Comparison of ENCODE assay signal across 8 cellular contexts in the genomic region with DNA sequence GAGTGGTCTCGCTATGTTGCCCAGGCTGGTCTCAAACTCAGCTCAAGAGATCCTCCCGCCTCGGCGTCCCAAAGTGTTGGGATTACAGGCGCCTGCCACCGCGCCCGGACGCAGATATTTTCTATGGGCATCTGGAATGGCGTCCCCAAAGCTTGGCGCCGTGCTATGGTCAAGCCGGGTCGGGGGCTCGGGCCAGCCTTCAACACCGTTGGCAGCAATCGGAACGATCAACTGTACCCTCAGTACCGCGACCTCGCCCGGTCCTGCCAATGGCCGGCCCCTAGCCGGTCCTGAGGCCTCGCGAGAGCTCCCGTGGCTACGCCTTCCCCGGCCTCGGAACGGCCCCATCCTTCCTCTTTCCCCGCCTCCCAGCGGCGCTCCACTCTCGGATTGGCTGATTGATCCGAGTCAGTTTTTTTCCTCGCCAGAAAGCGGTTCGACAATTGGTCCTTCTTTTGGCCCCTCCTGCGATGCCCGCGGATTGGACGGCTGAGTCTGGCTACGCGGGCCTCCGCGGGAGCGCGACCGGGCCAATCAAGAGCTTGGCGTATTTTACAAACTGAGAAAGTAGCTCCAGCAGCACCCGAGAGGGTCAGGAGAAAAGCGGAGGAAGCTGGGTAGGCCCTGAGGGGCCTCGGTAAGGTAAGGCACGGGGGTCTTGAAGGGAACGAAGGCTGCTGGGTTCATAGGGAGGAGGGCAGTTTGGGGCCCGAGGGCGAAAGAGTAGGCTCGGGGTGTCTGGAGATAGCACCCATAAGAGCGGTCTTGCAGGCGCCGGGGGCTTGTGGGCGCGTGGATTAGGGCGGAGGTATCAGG. TPM values are rescaled to one million over a fixed set of nuclear protein-coding genes. Genes with fewer than 3 reads are reported as not detected.
DNase-seq lines count a peak whose midpoint lies in the region; ATAC-seq, FAIRE-seq and TF ChIP-seq lines count a peak whose summit lies in the region.

A gene with protein sequence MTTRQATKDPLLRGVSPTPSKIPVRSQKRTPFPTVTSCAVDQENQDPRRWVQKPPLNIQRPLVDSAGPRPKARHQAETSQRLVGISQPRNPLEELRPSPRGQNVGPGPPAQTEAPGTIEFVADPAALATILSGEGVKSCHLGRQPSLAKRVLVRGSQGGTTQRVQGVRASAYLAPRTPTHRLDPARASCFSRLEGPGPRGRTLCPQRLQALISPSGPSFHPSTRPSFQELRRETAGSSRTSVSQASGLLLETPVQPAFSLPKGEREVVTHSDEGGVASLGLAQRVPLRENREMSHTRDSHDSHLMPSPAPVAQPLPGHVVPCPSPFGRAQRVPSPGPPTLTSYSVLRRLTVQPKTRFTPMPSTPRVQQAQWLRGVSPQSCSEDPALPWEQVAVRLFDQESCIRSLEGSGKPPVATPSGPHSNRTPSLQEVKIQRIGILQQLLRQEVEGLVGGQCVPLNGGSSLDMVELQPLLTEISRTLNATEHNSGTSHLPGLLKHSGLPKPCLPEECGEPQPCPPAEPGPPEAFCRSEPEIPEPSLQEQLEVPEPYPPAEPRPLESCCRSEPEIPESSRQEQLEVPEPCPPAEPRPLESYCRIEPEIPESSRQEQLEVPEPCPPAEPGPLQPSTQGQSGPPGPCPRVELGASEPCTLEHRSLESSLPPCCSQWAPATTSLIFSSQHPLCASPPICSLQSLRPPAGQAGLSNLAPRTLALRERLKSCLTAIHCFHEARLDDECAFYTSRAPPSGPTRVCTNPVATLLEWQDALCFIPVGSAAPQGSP (plus strand): TSS at position 548 of the 816 bp plus-strand sequence. CDS start 354 bp downstream, outside the sequence.

- TF ChIP-seq POLR2A in GM19193 (IDR thresholded peaks at IDR 0.05; ENCODE audit: extremely low read depth, insufficient read depth, insufficient read length): peak; percentile 90

- peaks cover 7% of the 10 kb centered on the region for H3K79me2 ChIP-seq in keratinocyte (ENCODE audit: control insufficient read depth, insufficient read depth, low read length)

- TF ChIP-seq CTCF in keratinocyte (optimal IDR thresholded peaks at IDR 0.05 in 1 of 3, IDR thresholded peaks at IDR 0.05 in 1 of 3, conservative IDR thresholded peaks at IDR 0.05 in 1 of 3; ENCODE audit: extremely low read depth in 1 of 3, insufficient read depth in 2 of 3, low read length in 3 of 3): no peak

- FAIRE-seq in keratinocyte (lab: Jason Lieb, UNC): peak; percentile 44

- H3K27ac ChIP-seq in keratinocyte (ENCODE audit: control insufficient read depth, insufficient read depth, low read length): peak within 1 kb of the TSS; percentile 78

- peaks cover 0 to 13% of the 10 kb centered on the region in 2 experiments for H3K36me3 ChIP-seq in keratinocyte (ENCODE audit: control insufficient read depth in 2 of 2, extremely low read depth in 1 of 2, insufficient read depth in 2 of 2, low read length in 2 of 2)

- H3K4me2 ChIP-seq in keratinocyte (ENCODE audit: control insufficient read depth, extremely low read depth, insufficient read depth, low read depth, low read length): peak within 1 kb of the TSS; percentile 80

- dilution Hi-C loops in keratinocyte (cut with MboI; ENCODE audit: extremely low pct_ligation_motif_present, low sequenced_read_pairs): no loop called here

- peaks cover 11% of the 10 kb centered on the region for H3K4me1 ChIP-seq in keratinocyte (ENCODE audit: control insufficient read depth, extremely low read depth, insufficient read depth, low read length)

- DNase-seq in Ammon's horn (ENCODE audit: low spot score) (peak; percentile 98), NCI-H460 (ENCODE audit: extremely low read depth, low read depth) (peak; percentile 99), cerebellar nuclear complex (lab: John Stamatoyannopoulos, UW) (peak; percentile 76 to 97), keratinocyte (ENCODE audit: low read depth, low spot score) (peak; percentile 72)
- DNase-seq in stimulated activated CD4-positive, alpha-beta T cell treated with anti-CD3 and anti-CD28 coated beads, Interleukin-15, amount 100 ng/mL, for 1 hour (ENCODE audit: low read depth in 1 of 2, low spot score in 1 of 2): peak; percentile 88 to 93

- peak within 1 kb of the TSS; percentile 76 to 89 (median 82) for H3K4me3 ChIP-seq in keratinocyte (ENCODE audit: control insufficient read depth in 2 of 3, extremely low read depth in 1 of 3, insufficient read depth in 2 of 3, low read depth in 1 of 3, low read length in 3 of 3)

- H4K20me1 ChIP-seq in keratinocyte (ENCODE audit: control insufficient read depth, extremely low read depth, insufficient read depth, low read length): no peaks in the 10 kb centered on the region

- no peaks in the 10 kb centered on the region for H3K9me3 ChIP-seq in keratinocyte (ENCODE audit: control insufficient read depth, low read depth, low read length)

- ATAC-seq in HG03432 (IDR thresholded peaks at IDR 0.05; ENCODE audit: unreplicated experiment): peak; percentile 99
- peak; percentile 98 to 99 for ATAC-seq in activated CD4-positive, CD25-positive, alpha-beta regulatory T cell treated with anti-CD3 and anti-CD28 coated beads, Interleukin-2, amount 50 U/mL, for 24 hours

- H3K27me3 ChIP-seq in keratinocyte (ENCODE audit: control insufficient read depth, extremely low read depth, insufficient read depth, low read length): no peaks in the 10 kb centered on the region

- H3K9ac ChIP-seq in keratinocyte (ENCODE audit: control insufficient read depth, extremely low read depth, insufficient read depth, low read length): peak within 1 kb of the TSS; percentile 87

- H3K9me1 ChIP-seq in keratinocyte (ENCODE audit: control insufficient read depth, extremely low read depth, insufficient read depth, low read length): no peaks in the 10 kb centered on the region

- H2AFZ ChIP-seq in keratinocyte (ENCODE audit: control insufficient read depth, low read length): peak within 1 kb of the TSS; percentile 93

RNA-seq across cellular contexts. Expression of the gene that starts here (rescaled TPM):
- 35.2 and 50.5 TPM in 2 replicates for total RNA-seq in NCI-H460 (2014; rRNA removed; shearing (Covaris generic))
- 90.7 and 116 TPM in 2 replicates for polyA plus RNA-seq in NCI-H460 (2014; cell fraction: nucleus; rRNA removed)
- 1.7 to 14.1 TPM (median 12.7 TPM) in 3 replicates for polyA plus RNA-seq in keratinocyte
- polyA plus RNA-seq in keratinocyte (2011; ENCODE audit: low read depth): not detected
- 3.6 and 4.6 TPM in 2 replicates for polyA plus RNA-seq in keratinocyte (2011; cell fraction: cytosol; rRNA removed)
- 5.6 and 6.0 TPM in 2 replicates for polyA plus RNA-seq in keratinocyte (2011; cell fraction: nucleus; rRNA removed)
- 0.21 and 13.6 TPM in 2 replicates for polyA plus RNA-seq in keratinocyte (2012; ENCODE audit: low replicate concordance)
- 1.7 to 20.5 TPM (median 5.5 TPM) in 3 replicates for polyA minus RNA-seq in keratinocyte
- 4.0 TPM for polyA minus RNA-seq in keratinocyte (2011; cell fraction: cytosol; rRNA and poly(A)+ RNA removed)
- 1.8 and 4.6 TPM in 2 replicates for polyA minus RNA-seq in keratinocyte (2011; cell fraction: nucleus; rRNA and poly(A)+ RNA removed)

Comparison
In these comparisons a context has a peak if more than half of its experiments do, and no peak if none do; other contexts are left out.
1. Peak in every context shown above with its lines: DNase-seq, ATAC-seq, H3K4me3 ChIP-seq and H3K27ac ChIP-seq.